In genomic region chr1:161159915-161160248, GRCh38 we compare ENCODE assay signal across 8 cellular contexts. TPM values are rescaled to one million over a fixed set of nuclear protein-coding genes. Genes with fewer than 3 reads are reported as not detected.
DNase-seq lines count a peak whose midpoint lies in the region; ATAC-seq, FAIRE-seq and TF ChIP-seq lines count a peak whose summit lies in the region.

No MANE protein-coding gene starts in this region.

- peaks cover 31% of the 10 kb centered on the region for H3K79me2 ChIP-seq in MM.1S (ENCODE audit: low read length)
- no peaks in the 10 kb centered on the region; a peak in 1 of 4 replicates for H3K79me2 ChIP-seq in H1 (ENCODE audit: control insufficient read depth in 1 of 2, insufficient read depth in 2 of 2, low read length in 2 of 2)
- H3K79me2 ChIP-seq in neural progenitor cell (ENCODE audit: low read depth) = peaks cover 22% of the 10 kb centered on the region

- peak overlapping the region; percentile 87 for H3K9ac ChIP-seq in MM.1S (ENCODE audit: low read length)
- peak overlapping the region; percentile 68 to 83 (median 73) for H3K9ac ChIP-seq in H1 (replicated peaks in 1 of 4; ENCODE audit: extremely low read depth in 1 of 4, low read depth in 3 of 4, low read length in 3 of 4)
- H3K9ac ChIP-seq in neural progenitor cell = peak overlapping the region; percentile 77

- H2BK5ac ChIP-seq in H1 (ENCODE audit: low read depth, low read length) = 0 out of 2 replicates have a peak overlapping the region, but pooled peaks have one; percentile 21

- intact Hi-C loops in CD4-positive, alpha-beta T cell (cut with DNase I, micrococcal nuclease) = loop anchor here in 1 of 2 experiments (5.0 to 10.0 kb wide), 3 partner anchors 93 to 815 kb away; partner anchors contain the start of genes ARHGAP30, COPA and NCSTN

- POLR2A ChIA-PET in CD4-positive, alpha-beta T cell (lab: Charles Lee) = interaction anchor here (0.9 to 1.8 kb wide), 2 partner anchors 42 to 66 kb away, joined by 4 to 12 read pairs; partner anchors contain the start of genes NDUFS2 and TOMM40L
- POLR2A ChIA-PET in H1 (lab: Charles Lee; ENCODE audit: partially characterized antibody) = interaction anchor here (13.6 kb wide), 1 partner anchor 25 kb away, joined by 130 read pairs; the partner anchor contains the start of gene DEDD

- no peaks in the 10 kb centered on the region for H3K27me3 ChIP-seq in CD4-positive, alpha-beta T cell (ENCODE audit: control insufficient read depth, insufficient read depth, low read length)
- no peaks in the 10 kb centered on the region for H3K27me3 ChIP-seq in MM.1S (replicated peaks; ENCODE audit: insufficient read depth, low read length)
- H3K27me3 ChIP-seq in H1 (replicated peaks in 1 of 4; ENCODE audit: control insufficient read depth in 3 of 4, extremely low read depth in 1 of 4, insufficient read depth in 3 of 4, low read length in 3 of 4) = no peaks in the 10 kb centered on the region
- no peaks in the 10 kb centered on the region for H3K27me3 ChIP-seq in neural progenitor cell

- H2BK15ac ChIP-seq in H1 (ENCODE audit: low read length) = 0 out of 2 replicates have a peak overlapping the region, but pooled peaks have one; percentile 40

- H3K23me2 ChIP-seq in H1 (ENCODE audit: low read depth, low read length) = peaks cover 6% of the 10 kb centered on the region

- no peaks in the 10 kb centered on the region; the same call in 1 of the 2 replicates for H3K79me1 ChIP-seq in H1 (ENCODE audit: low read depth, low read length)

- no peaks in the 10 kb centered on the region for H3K9me3 ChIP-seq in CD4-positive, alpha-beta T cell (ENCODE audit: control insufficient read depth, low read length)
- H3K9me3 ChIP-seq in MM.1S (replicated peaks; ENCODE audit: insufficient read depth, low read length) (no peaks in the 10 kb centered on the region), H1 (ENCODE audit: insufficient read depth in 2 of 2, low read depth in 1 of 2, low read length in 1 of 2) (no peaks in the 10 kb centered on the region), neural progenitor cell (ENCODE audit: low read depth) (no peaks in the 10 kb centered on the region)

- H3K23ac ChIP-seq in H1 (ENCODE audit: insufficient read length) = no peak overlapping the region

- H2BK20ac ChIP-seq in H1 (ENCODE audit: low read length) = no peak overlapping the region

- TF ChIP-seq POLR2A in H1 (IDR thresholded peaks at IDR 0.05; ENCODE audit: control extremely low read depth in 1 of 2, low read depth in 2 of 2, low read length in 2 of 2) = no peak

- peak overlapping the region; percentile 67 for H2AFZ ChIP-seq in MM.1S (ENCODE audit: low read length)
- H2AFZ ChIP-seq in H1 (ENCODE audit: low read length) = no peak overlapping the region
- peak overlapping the region; percentile 94 for H2AFZ ChIP-seq in neural progenitor cell (replicated peaks)

- no peak for TF ChIP-seq CTCF in CD4-positive, alpha-beta T cell (IDR thresholded peaks at IDR 0.05)
- TF ChIP-seq CTCF in MM.1S (IDR thresholded peaks at IDR 0.05; ENCODE audit: low read length) = no peak
- no peak for TF ChIP-seq CTCF in H1 (IDR thresholded peaks at IDR 0.05; ENCODE audit: control extremely low read depth in 1 of 3, insufficient read depth in 1 of 3, low read depth in 1 of 3, low read length in 3 of 3)
- no peak for TF ChIP-seq CTCF in neural progenitor cell (IDR thresholded peaks at IDR 0.05)

- FAIRE-seq in H1 (lab: Jason Lieb, UNC) = no peak

- CTCF ChIA-PET in CD4-positive, alpha-beta T cell (lab: Charles Lee) = no interaction called here
- CTCF ChIA-PET in H1 (lab: Charles Lee; ENCODE audit: partially characterized antibody) = interaction anchor here (1.1 kb wide), 1 partner anchor 11 kb away, joined by 3 read pairs; no protein-coding TSS in a partner anchor

- no peak for TF ChIP-seq RAD21 in H1 (IDR thresholded peaks at IDR 0.05 in 1 of 2, conservative IDR thresholded peaks at IDR 0.05 in 1 of 2; ENCODE audit: low read depth in 2 of 2, low read length in 2 of 2)

- H4K8ac ChIP-seq in H1 (ENCODE audit: extremely low read depth, insufficient read depth, low read length) = peak overlapping the region; percentile 95

- H3K56ac ChIP-seq in H1 (replicated peaks; ENCODE audit: insufficient read length, low read depth, low read length) = no peak overlapping the region

- DNase-seq in CD4-positive, alpha-beta T cell = no peak
- DNase-seq in MM.1S (no peak), H1 (ENCODE audit: low read depth in 1 of 2, low spot score in 2 of 2) (no peak), neural progenitor cell (ENCODE audit: low spot score) (no peak), COLO668 (lab: John Stamatoyannopoulos, UW; ENCODE audit: unreplicated experiment) (no peak), NOMO-1 treated with dmso at 0.1 percent for 144 hours (lab: John Stamatoyannopoulos, UW; ENCODE audit: unreplicated experiment) (no peak)

- H3K4me2 ChIP-seq in MM.1S (ENCODE audit: low read depth, low read length) = peak overlapping the region; percentile 70
- H3K4me2 ChIP-seq in H1 (ENCODE audit: insufficient read depth in 1 of 2, low read depth in 2 of 2, low read length in 2 of 2) = peak overlapping the region; percentile 63 to 97
- peak overlapping the region; percentile 70 for H3K4me2 ChIP-seq in neural progenitor cell

- no peak overlapping the region for H4K91ac ChIP-seq in H1 (replicated peaks; ENCODE audit: insufficient read length, low read length)

- peaks cover 73% of the 10 kb centered on the region for H3K36me3 Mint-ChIP-seq in CD4-positive, alpha-beta T cell (ENCODE audit: low read depth)
- peaks cover 23% of the 10 kb centered on the region for H3K36me3 Mint-ChIP-seq in neural progenitor cell

- WGBS in H1 (ENCODE audit: extremely low coverage in 1 of 2, insufficient coverage in 1 of 2, insufficient read length in 1 of 2, insufficient replicate concordance in 2 of 2, low coverage in 1 of 2, low lambda C conversion rate in 2 of 2, missing lambda C conversion rate in 1 of 2), 2 experiments = 25% methylated on average over 11 of the region's 11 CpGs; no CpG with 5 or more reads in 1 of the 2 experiments

- H4K5ac ChIP-seq in H1 (ENCODE audit: insufficient read length, low read depth, low read length) = peak overlapping the region; percentile 57

- peak overlapping the region; percentile 86 for H3K27ac Mint-ChIP-seq in CD4-positive, alpha-beta T cell
- peak overlapping the region; percentile 85 for H3K27ac Mint-ChIP-seq in neural progenitor cell

- H4K20me1 ChIP-seq in MM.1S (ENCODE audit: insufficient read depth, low read length) (no peaks in the 10 kb centered on the region), H1 (replicated peaks in 1 of 2; ENCODE audit: control insufficient read depth in 1 of 2, insufficient read depth in 2 of 2, low read length in 2 of 2) (no peaks in the 10 kb centered on the region), neural progenitor cell (ENCODE audit: low read depth) (no peaks in the 10 kb centered on the region)

- no peak overlapping the region for H3K14ac ChIP-seq in H1 (ENCODE audit: insufficient read length)

- H3K9me3 Mint-ChIP-seq in CD4-positive, alpha-beta T cell = no peaks in the 10 kb centered on the region
- H3K9me3 Mint-ChIP-seq in neural progenitor cell = no peaks in the 10 kb centered on the region

- H2BK120ac ChIP-seq in H1 (replicated peaks; ENCODE audit: low read depth, low read length) = no peak overlapping the region

- peak overlapping the region; percentile 70 for H3K27ac ChIP-seq in CD4-positive, alpha-beta T cell (ENCODE audit: low read depth, low read length)
- H3K27ac ChIP-seq in MM.1S (ENCODE audit: low read length) (peak overlapping the region; percentile 46; the same call in 1 of the 2 replicates), H1 (ENCODE audit: low read depth, low read length) (peak overlapping the region; percentile 63), neural progenitor cell (peak overlapping the region; percentile 79)

- H3K4me3 ChIP-seq in MM.1S (ENCODE audit: low read length) (peak overlapping the region; percentile 71), H1 (ENCODE audit: extremely low read depth in 1 of 4, insufficient read depth in 2 of 4, low read depth in 3 of 4, low read length in 4 of 4) (peak overlapping the region; percentile 62 to 80 (median 72)), neural progenitor cell (peak overlapping the region; percentile 82)

- H3F3A ChIP-seq in MM.1S (ENCODE audit: insufficient read depth, low read length) (peaks cover 16% of the 10 kb centered on the region), neural progenitor cell (ENCODE audit: low read depth) (peaks cover 20% of the 10 kb centered on the region)

- H3K36me3 ChIP-seq in MM.1S (replicated peaks; ENCODE audit: insufficient read depth, low read length) = peaks cover 5% of the 10 kb centered on the region; the same call in 1 of the 2 replicates
- peaks cover 2 to 12% (median 7%) of the 10 kb centered on the region in 4 experiments; a peak in 5 of 8 replicates for H3K36me3 ChIP-seq in H1 (ENCODE audit: control insufficient read depth in 2 of 4, insufficient read depth in 4 of 4, low read length in 3 of 4)
- no peaks in the 10 kb centered on the region for H3K36me3 ChIP-seq in neural progenitor cell

- no peak overlapping the region; the same call in 1 of the 2 replicates for H2AK5ac ChIP-seq in H1 (ENCODE audit: low read depth, low read length)

- H3K27me3 Mint-ChIP-seq in CD4-positive, alpha-beta T cell = no peaks in the 10 kb centered on the region
- H3K27me3 Mint-ChIP-seq in neural progenitor cell (ENCODE audit: insufficient read depth, low read depth) = peaks cover 7% of the 10 kb centered on the region

- H3K9me2 ChIP-seq in MM.1S (replicated peaks; ENCODE audit: insufficient read depth, low read length) = no peaks in the 10 kb centered on the region

- H3K4me1 ChIP-seq in MM.1S (ENCODE audit: low read length) = peaks cover 27% of the 10 kb centered on the region
- peaks cover 0 to 15% (median 4%) of the 10 kb centered on the region in 4 experiments; a peak in 4 of 7 replicates for H3K4me1 ChIP-seq in H1 (replicated peaks in 1 of 4; ENCODE audit: control insufficient read depth in 3 of 4, insufficient read depth in 4 of 4, low read length in 3 of 4)
- peaks cover 6% of the 10 kb centered on the region for H3K4me1 ChIP-seq in neural progenitor cell

- H3K4me3 Mint-ChIP-seq in CD4-positive, alpha-beta T cell = peak overlapping the region; percentile 93
- H3K4me3 Mint-ChIP-seq in neural progenitor cell = peak overlapping the region; percentile 95

- no peak for TF ChIP-seq EP300 in H1 (IDR thresholded peaks at IDR 0.05; ENCODE audit: borderline replicate concordance in 1 of 2, low read depth in 2 of 2, low read length in 2 of 2)

- no peak overlapping the region; the same call in 1 of the 2 replicates for H3K18ac ChIP-seq in H1 (ENCODE audit: extremely low read depth, low read length)

- H3K4me1 Mint-ChIP-seq in CD4-positive, alpha-beta T cell (ENCODE audit: low read depth) = peaks cover 78% of the 10 kb centered on the region
- H3K4me1 Mint-ChIP-seq in neural progenitor cell = peaks cover 35% of the 10 kb centered on the region

- H2BK12ac ChIP-seq in H1 (ENCODE audit: low read depth, low read length) = 0 out of 2 replicates have a peak overlapping the region, but pooled peaks have one; percentile 55

- no peak for ATAC-seq in CD4-positive, alpha-beta T cell (ENCODE audit: poor library complexity)
- ATAC-seq in HG03439 (IDR thresholded peaks at IDR 0.05; ENCODE audit: unreplicated experiment) (no peak), GM19328 (IDR thresholded peaks at IDR 0.05; ENCODE audit: unreplicated experiment) (no peak)

- no peak overlapping the region for H3K4ac ChIP-seq in H1 (replicated peaks; ENCODE audit: insufficient read length, low read depth, low read length)

RNA-seq across cellular contexts. Expression of gene USP21, which starts 0.6 kb away (rescaled TPM):
- total RNA-seq in CD4-positive, alpha-beta T cell = 10 to 100 TPM; 44.4 to 45.6 TPM
- total RNA-seq in H1 (2021; fragmentation: NEBNext Ultra II Directional; extraction: Animal tissue kit (Norgen Biotek cat#: 25700)) = 23.9 and 28.2 TPM in 2 replicates
- polyA plus RNA-seq in H1 (2011; rRNA removed) = 36.3 and 53.5 TPM in 2 replicates
- 24.7 TPM for polyA plus RNA-seq in H1 (2011; cell fraction: cytosol; rRNA removed)
- polyA plus RNA-seq in H1 (2011; cell fraction: nucleus; rRNA removed) = 114 TPM
- 23.1 to 27.6 TPM (median 23.8 TPM) in 4 replicates for polyA plus RNA-seq in H1 (2012, experiment 1 of 2)
- 30.6 TPM for polyA plus RNA-seq in H1 (2012, experiment 2 of 2)
- 17.1 TPM for polyA plus RNA-seq in H1 (2013, experiment 1 of 2)
- polyA plus RNA-seq in H1 (2013, experiment 2 of 2) = 16.7 TPM
- 17.7 and 18.1 TPM in 2 replicates for polyA minus RNA-seq in H1 (2011; rRNA and poly(A)+ RNA removed)
- 18.6 TPM for polyA minus RNA-seq in H1 (2011; cell fraction: cytosol; rRNA and poly(A)+ RNA removed)
- 37.9 TPM for polyA minus RNA-seq in H1 (2011; cell fraction: nucleus; rRNA and poly(A)+ RNA removed)
- total RNA-seq in neural progenitor cell (ENCODE audit: low replicate concordance) = 6.7 and 19.0 TPM in 2 replicates

RNA-seq across cellular contexts. Expression of gene UFC1, which starts 6.1 kb away (rescaled TPM):
- total RNA-seq in CD4-positive, alpha-beta T cell = 10 to 100 TPM; 96.6 to 97.8 TPM
- total RNA-seq in H1 (2021; fragmentation: NEBNext Ultra II Directional; extraction: Animal tissue kit (Norgen Biotek cat#: 25700)) = 67.8 and 71.0 TPM in 2 replicates
- 60.2 and 102 TPM in 2 replicates for polyA plus RNA-seq in H1 (2011; rRNA removed)
- 127 TPM for polyA plus RNA-seq in H1 (2011; cell fraction: cytosol; rRNA removed)
- polyA plus RNA-seq in H1 (2011; cell fraction: nucleus; rRNA removed) = 22.6 TPM
- 114 to 154 TPM (median 116 TPM) in 4 replicates for polyA plus RNA-seq in H1 (2012, experiment 1 of 2)
- polyA plus RNA-seq in H1 (2012, experiment 2 of 2) = 28.2 TPM
- polyA plus RNA-seq in H1 (2013, experiment 1 of 2) = 51.0 TPM
- polyA plus RNA-seq in H1 (2013, experiment 2 of 2) = 54.6 TPM
- 46.6 and 64.7 TPM in 2 replicates for polyA minus RNA-seq in H1 (2011; rRNA and poly(A)+ RNA removed)
- polyA minus RNA-seq in H1 (2011; cell fraction: cytosol; rRNA and poly(A)+ RNA removed) = 35.9 TPM
- polyA minus RNA-seq in H1 (2011; cell fraction: nucleus; rRNA and poly(A)+ RNA removed) = 27.1 TPM
- 114 and 133 TPM in 2 replicates for total RNA-seq in neural progenitor cell (ENCODE audit: low replicate concordance)

RNA-seq across cellular contexts. Expression of gene PPOX, which starts 6.3 kb away (rescaled TPM):
- total RNA-seq in CD4-positive, alpha-beta T cell = 10 to 100 TPM; 28.6 to 31.5 TPM
- total RNA-seq in H1 (2021; fragmentation: NEBNext Ultra II Directional; extraction: Animal tissue kit (Norgen Biotek cat#: 25700)) = 32.1 and 40.4 TPM in 2 replicates
- polyA plus RNA-seq in H1 (2011; rRNA removed) = 37.7 and 39.4 TPM in 2 replicates
- 47.0 TPM for polyA plus RNA-seq in H1 (2011; cell fraction: cytosol; rRNA removed)
- polyA plus RNA-seq in H1 (2011; cell fraction: nucleus; rRNA removed) = 127 TPM
- polyA plus RNA-seq in H1 (2012, experiment 1 of 2) = 30.2 to 46.4 TPM (median 45.4 TPM) in 4 replicates
- 33.9 TPM for polyA plus RNA-seq in H1 (2012, experiment 2 of 2)
- 21.2 TPM for polyA plus RNA-seq in H1 (2013, experiment 1 of 2)
- polyA plus RNA-seq in H1 (2013, experiment 2 of 2) = 17.9 TPM
- polyA minus RNA-seq in H1 (2011; rRNA and poly(A)+ RNA removed) = 24.6 and 32.8 TPM in 2 replicates
- polyA minus RNA-seq in H1 (2011; cell fraction: cytosol; rRNA and poly(A)+ RNA removed) = 19.6 TPM
- 33.5 TPM for polyA minus RNA-seq in H1 (2011; cell fraction: nucleus; rRNA and poly(A)+ RNA removed)
- total RNA-seq in neural progenitor cell (ENCODE audit: low replicate concordance) = 18.3 and 42.4 TPM in 2 replicates

RNA-seq across cellular contexts. Expression of gene B4GALT3, which starts 17.4 kb away (rescaled TPM):
- 10 to 100 TPM; 40.8 to 44.3 TPM for total RNA-seq in CD4-positive, alpha-beta T cell
- 42.3 and 45.5 TPM in 2 replicates for total RNA-seq in H1 (2021; fragmentation: NEBNext Ultra II Directional; extraction: Animal tissue kit (Norgen Biotek cat#: 25700))
- polyA plus RNA-seq in H1 (2011; rRNA removed) = 43.0 and 61.2 TPM in 2 replicates
- 35.7 TPM for polyA plus RNA-seq in H1 (2011; cell fraction: cytosol; rRNA removed)
- 83.1 TPM for polyA plus RNA-seq in H1 (2011; cell fraction: nucleus; rRNA removed)
- 37.1 to 41.5 TPM (median 37.3 TPM) in 4 replicates for polyA plus RNA-seq in H1 (2012, experiment 1 of 2)
- 65.4 TPM for polyA plus RNA-seq in H1 (2012, experiment 2 of 2)
- polyA plus RNA-seq in H1 (2013, experiment 1 of 2) = 50.7 TPM
- 53.5 TPM for polyA plus RNA-seq in H1 (2013, experiment 2 of 2)
- 18.1 and 20.6 TPM in 2 replicates for polyA minus RNA-seq in H1 (2011; rRNA and poly(A)+ RNA removed)
- polyA minus RNA-seq in H1 (2011; cell fraction: cytosol; rRNA and poly(A)+ RNA removed) = 14.2 TPM
- 15.3 TPM for polyA minus RNA-seq in H1 (2011; cell fraction: nucleus; rRNA and poly(A)+ RNA removed)
- total RNA-seq in neural progenitor cell (ENCODE audit: low replicate concordance) = 9.5 and 36.5 TPM in 2 replicates

RNA-seq across cellular contexts. Expression of gene DEDD, which starts 27.4 kb away (rescaled TPM):
- total RNA-seq in CD4-positive, alpha-beta T cell = 10 to 100 TPM; 35.5 to 36.6 TPM
- total RNA-seq in H1 (2021; fragmentation: NEBNext Ultra II Directional; extraction: Animal tissue kit (Norgen Biotek cat#: 25700)) = 42.0 and 42.6 TPM in 2 replicates
- polyA plus RNA-seq in H1 (2011; rRNA removed) = 55.9 and 61.7 TPM in 2 replicates
- polyA plus RNA-seq in H1 (2011; cell fraction: cytosol; rRNA removed) = 53.7 TPM
- 52.1 TPM for polyA plus RNA-seq in H1 (2011; cell fraction: nucleus; rRNA removed)
- polyA plus RNA-seq in H1 (2012, experiment 1 of 2) = 37.5 to 48.4 TPM (median 45.4 TPM) in 4 replicates
- polyA plus RNA-seq in H1 (2012, experiment 2 of 2) = 25.2 TPM
- polyA plus RNA-seq in H1 (2013, experiment 1 of 2) = 20.7 TPM
- 21.5 TPM for polyA plus RNA-seq in H1 (2013, experiment 2 of 2)
- polyA minus RNA-seq in H1 (2011; rRNA and poly(A)+ RNA removed) = 74.2 and 79.1 TPM in 2 replicates
- polyA minus RNA-seq in H1 (2011; cell fraction: cytosol; rRNA and poly(A)+ RNA removed) = 16.6 TPM
- 16.5 TPM for polyA minus RNA-seq in H1 (2011; cell fraction: nucleus; rRNA and poly(A)+ RNA removed)
- 29.7 and 34.8 TPM in 2 replicates for total RNA-seq in neural progenitor cell (ENCODE audit: low replicate concordance)
